Comparison of ENCODE assay signal across 8 cellular contexts in genomic region chr2:155871940-155872339, GRCh38.
"Had no signal": no experiment of that assay in that cellular context is flagged by ENCODE, and none has a peak within 500 bp of the region (broad histone marks: within the 10 kb centered on the region; RNA-seq: fewer than 3 reads in every experiment).

No MANE protein-coding gene starts in this region.

- ATAC-seq: GM12878 had no signal

- DNase-seq: GDM1, GF-D8 had no signal

- FAIRE-seq: G401.6, GM12878, GM12891, GM12892, GM18507, GM19239 had no signal

- H3K4me3 ChIP-seq: GM12878 had no signal
